Comparison of ENCODE assay signal across 8 cellular contexts in the genomic region with DNA sequence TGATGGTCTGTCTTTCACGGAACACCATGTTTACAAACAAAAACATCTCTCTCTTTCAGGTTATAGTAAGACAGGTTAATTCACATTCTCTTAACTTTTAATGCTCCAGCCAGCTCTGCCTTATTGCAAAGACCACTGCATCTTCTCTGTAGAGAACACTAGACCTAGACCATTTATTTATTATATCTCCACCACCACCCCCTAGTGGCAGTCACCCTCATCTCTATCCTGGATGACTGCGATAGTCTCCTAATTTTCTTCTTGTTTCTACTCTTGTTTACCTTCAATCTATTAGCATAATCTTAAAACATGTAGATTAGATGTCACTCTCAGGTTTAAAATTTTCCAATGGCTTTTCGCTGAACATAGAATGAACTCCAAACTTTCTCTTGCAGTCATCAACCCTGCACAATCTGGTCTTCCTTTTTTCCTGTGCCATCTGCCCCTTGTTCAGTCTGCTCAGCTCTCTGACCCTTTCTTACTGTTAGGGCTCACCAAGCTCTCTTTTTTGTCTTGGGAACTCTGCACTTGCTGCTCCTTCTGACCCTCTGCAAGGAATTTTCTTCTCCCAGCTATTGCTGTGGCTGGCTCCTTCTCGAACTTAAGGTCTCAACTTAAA.
DNase-seq lines count a peak whose midpoint lies in the region; ATAC-seq and TF ChIP-seq lines count a peak whose summit lies in the region.

No MANE protein-coding gene starts in this region.

- CTCF ChIA-PET in mammary epithelial cell (lab: Charles Lee; ENCODE audit: low non-redundant PET): no interaction called here

- peak; percentile 8 for DNase-seq in EL
- DNase-seq in H9: peak; percentile 33
- peak; percentile 9 for DNase-seq in NCI-H526 treated with DMSO at 0.1 percent for 48 hours (lab: John Stamatoyannopoulos, UW)
- peak; percentile 6 for DNase-seq in mammary epithelial cell
- peak; percentile 43 for DNase-seq in mesendoderm

- H2BK120ac ChIP-seq in H9 (ENCODE audit: low read depth, low read length, poor library complexity, severe bottlenecking): no peak overlapping the region
- no peak overlapping the region for H2BK120ac ChIP-seq in mesendoderm (ENCODE audit: low read depth, low read length)

- H3K4ac ChIP-seq in H9 (ENCODE audit: low read depth, low read length) (no peak overlapping the region), mesendoderm (ENCODE audit: low read depth, low read length) (no peak overlapping the region)

- no peak overlapping the region for H3T11ph ChIP-seq in H9 (ENCODE audit: low read length)

- no peak overlapping the region for H3K4me3 Mint-ChIP-seq in H9

- no peaks in the 10 kb centered on the region for H3K9me3 Mint-ChIP-seq in H9

- H2BK20ac ChIP-seq in H9 (ENCODE audit: low read depth, low read length, poor library complexity, severe bottlenecking): no peak overlapping the region

- H3K4me1 ChIP-seq in H9 (ENCODE audit: insufficient read depth, low read length): no peaks in the 10 kb centered on the region
- no peaks in the 10 kb centered on the region for H3K4me1 ChIP-seq in mammary epithelial cell (ENCODE audit: insufficient read depth, low read length)
- H3K4me1 ChIP-seq in mesendoderm (ENCODE audit: control insufficient read depth, low read depth, low read length): no peaks in the 10 kb centered on the region

- H3K9me3 ChIP-seq in H9 (ENCODE audit: control insufficient read depth, low read depth, low read length): no peaks in the 10 kb centered on the region
- no peaks in the 10 kb centered on the region for H3K9me3 ChIP-seq in mammary epithelial cell (replicated peaks; ENCODE audit: insufficient read depth, low read length)

- H3K79me1 ChIP-seq in H9 (ENCODE audit: insufficient read depth, low read depth, low read length, poor library complexity, severe bottlenecking) (no peaks in the 10 kb centered on the region), mesendoderm (ENCODE audit: low read length) (no peaks in the 10 kb centered on the region)

- H3K36me3 ChIP-seq in mammary epithelial cell (ENCODE audit: insufficient read depth, low read length) (no peaks in the 10 kb centered on the region), mesendoderm (ENCODE audit: control insufficient read depth, insufficient read depth, low read length) (no peaks in the 10 kb centered on the region)

- H4K20me1 ChIP-seq in H9 (ENCODE audit: control insufficient read depth, insufficient read depth, insufficient read length): no peaks in the 10 kb centered on the region
- no peaks in the 10 kb centered on the region for H4K20me1 ChIP-seq in mammary epithelial cell (ENCODE audit: insufficient read depth, low read length)

- H4K8ac ChIP-seq in H9 (replicated peaks; ENCODE audit: insufficient read length, low read depth, low read length): no peak overlapping the region
- no peak overlapping the region for H4K8ac ChIP-seq in mesendoderm (ENCODE audit: low read depth, low read length)

- H3K4me3 ChIP-seq in mammary epithelial cell (replicated peaks in 1 of 3; ENCODE audit: insufficient read depth in 1 of 3, low read depth in 2 of 3, low read length in 3 of 3) (no peak overlapping the region), mesendoderm (ENCODE audit: low read length) (no peak overlapping the region)

- H3K36me3 Mint-ChIP-seq in H9 (ENCODE audit: insufficient read depth in 1 of 3, low read depth in 3 of 3): no peaks in the 10 kb centered on the region

- no peak overlapping the region for H2BK12ac ChIP-seq in H9 (ENCODE audit: insufficient read length, low read depth, low read length)

- dilution Hi-C loops in mammary epithelial cell (cut with HindIII; ENCODE audit: low sequenced_read_pairs): no loop called here

- intact Hi-C loops in mammary epithelial cell (cut with micrococcal nuclease): loop anchor here (1.0 to 10.0 kb wide), 3 partner anchors 76 to 184 kb away; no protein-coding TSS in a partner anchor

- no peak overlapping the region for H2AK5ac ChIP-seq in H9 (ENCODE audit: insufficient read length, low read length)
- H2AK5ac ChIP-seq in mesendoderm (ENCODE audit: low read length): no peak overlapping the region

- no CpG with 5 or more reads among the region's 4 CpGs for WGBS in H9 (ENCODE audit: extremely low coverage, insufficient read length, low lambda C conversion rate)
- WGBS in mammary epithelial cell (ENCODE audit: low coverage, missing lambda C conversion rate): 30% methylated on average over 4 of the region's 4 CpGs
- WGBS in mesendoderm (ENCODE audit: extremely low coverage, insufficient coverage, low lambda C conversion rate): no CpG with 5 or more reads among the region's 4 CpGs

- H3K27ac Mint-ChIP-seq in H9: no peak overlapping the region

- no peak overlapping the region for H3K56ac ChIP-seq in H9 (ENCODE audit: insufficient read length, low read depth, low read length)
- H3K56ac ChIP-seq in mesendoderm (ENCODE audit: low read length): no peak overlapping the region

- H3K79me2 ChIP-seq in H9 (ENCODE audit: insufficient read depth, low read length): no peaks in the 10 kb centered on the region
- no peaks in the 10 kb centered on the region for H3K79me2 ChIP-seq in mammary epithelial cell (ENCODE audit: insufficient read depth, low read length)
- H3K79me2 ChIP-seq in mesendoderm (ENCODE audit: control insufficient read depth, insufficient read depth, low read length): no peaks in the 10 kb centered on the region

- no peak overlapping the region for H3K14ac ChIP-seq in H9 (ENCODE audit: insufficient read depth, low read length)

- peak; percentile 80 for TF ChIP-seq CTCF in H9 (conservative IDR thresholded peaks at IDR 0.05)
- peak; percentile 65 to 75 for TF ChIP-seq CTCF in mammary epithelial cell (conservative IDR thresholded peaks at IDR 0.05 in 1 of 2, IDR thresholded peaks at IDR 0.05 in 1 of 2; ENCODE audit: extremely low read depth in 1 of 2, insufficient read depth in 1 of 2, low read depth in 1 of 2, low read length in 2 of 2)

- H4K5ac ChIP-seq in H9 (ENCODE audit: insufficient read length, low read depth, low read length) (no peak overlapping the region), mesendoderm (ENCODE audit: low read length) (no peak overlapping the region)

- H2AFZ ChIP-seq in H9 (ENCODE audit: low read length): no peak overlapping the region
- no peak overlapping the region for H2AFZ ChIP-seq in mammary epithelial cell (ENCODE audit: low read depth, low read length)

- H3K27ac ChIP-seq in H9 (ENCODE audit: insufficient read length, low read depth, low read length) (no peak overlapping the region), mammary epithelial cell (ENCODE audit: insufficient read depth, low read depth, low read length) (no peak overlapping the region), mesendoderm (ENCODE audit: low read depth, low read length) (no peak overlapping the region)

- H3K18ac ChIP-seq in H9 (ENCODE audit: insufficient read length, low read depth, low read length): no peak overlapping the region
- no peak overlapping the region for H3K18ac ChIP-seq in mesendoderm (ENCODE audit: low read length)

- in situ Hi-C loops in mammary epithelial cell (cut with MboI; ENCODE audit: low sequenced_read_pairs in 2 of 2): loop anchor here in 1 of 2 donors (5.0 kb wide), 1 partner anchor 78 kb away; no protein-coding TSS in a partner anchor

- H2BK15ac ChIP-seq in H9 (ENCODE audit: low read depth, low read length) (no peak overlapping the region), mesendoderm (replicated peaks; ENCODE audit: low read depth) (no peak overlapping the region)

- H3K27me3 Mint-ChIP-seq in H9 (ENCODE audit: low read depth): peaks cover 6% of the 10 kb centered on the region

- H4K91ac ChIP-seq in H9 (ENCODE audit: insufficient read length, low read depth, low read length): no peak overlapping the region

- BruUV-seq in mammary epithelial cell (replicated peaks; lab: Mats Ljungman, UMichigan): no TSS peak

- H3K23ac ChIP-seq in H9 (ENCODE audit: insufficient read length, low read depth, low read length): no peak overlapping the region
- no peak overlapping the region for H3K23ac ChIP-seq in mesendoderm (ENCODE audit: low read length)

- H3K4me1 Mint-ChIP-seq in H9: no peaks in the 10 kb centered on the region

- no peaks in the 10 kb centered on the region for H3K27me3 ChIP-seq in H9 (ENCODE audit: insufficient read depth, low read length)
- no peaks in the 10 kb centered on the region for H3K27me3 ChIP-seq in mammary epithelial cell (ENCODE audit: insufficient read depth, low read length)
- no peaks in the 10 kb centered on the region for H3K27me3 ChIP-seq in mesendoderm (ENCODE audit: insufficient read depth, low read length, poor library complexity)

- ATAC-seq in GM21717 (IDR thresholded peaks at IDR 0.05; ENCODE audit: unreplicated experiment): no peak
- no peak for ATAC-seq in GM19324 (IDR thresholded peaks at IDR 0.05; ENCODE audit: low FRiP score, unreplicated experiment)
- no peak for ATAC-seq in HG03571 (IDR thresholded peaks at IDR 0.05; ENCODE audit: unreplicated experiment)

- no peaks in the 10 kb centered on the region for H3K23me2 ChIP-seq in H9 (ENCODE audit: insufficient read length, low read depth, low read length, poor library complexity, severe bottlenecking)

- H3K9ac ChIP-seq in H9 (ENCODE audit: extremely low read depth, insufficient read length, low read length): no peak overlapping the region
- H3K9ac ChIP-seq in mammary epithelial cell (ENCODE audit: insufficient read depth, low read length): no peak overlapping the region
- H3K9ac ChIP-seq in mesendoderm (ENCODE audit: low read length): no peak overlapping the region

- no peak overlapping the region for H3K4me2 ChIP-seq in H9 (ENCODE audit: insufficient read depth, insufficient read length, low read length)
- H3K4me2 ChIP-seq in mammary epithelial cell (ENCODE audit: insufficient read depth, low read depth, low read length): no peak overlapping the region
- H3K4me2 ChIP-seq in mesendoderm (ENCODE audit: low read length): no peak overlapping the region

- H2BK5ac ChIP-seq in H9 (ENCODE audit: insufficient read length, low read length) (no peak overlapping the region), mesendoderm (ENCODE audit: low read length) (no peak overlapping the region)
